In genomic region chr11:115501895-115502589, GRCh38 we compare ENCODE assay signal across 9 cellular contexts. TPM values are rescaled to one million over a fixed set of nuclear protein-coding genes. Genes with fewer than 3 reads are reported as not detected.
DNase-seq lines count a peak whose midpoint lies in the region; ATAC-seq, FAIRE-seq and TF ChIP-seq lines count a peak whose summit lies in the region.
"Had no signal": no experiment of that assay in that cellular context is flagged by ENCODE, and none has a peak within 500 bp of the region (broad histone marks: within the 10 kb centered on the region; RNA-seq: fewer than 3 reads in every experiment).

No MANE protein-coding gene starts in this region.

- no peak overlapping the region for H3K9ac ChIP-seq in H1 (replicated peaks in 1 of 4; ENCODE audit: extremely low read depth in 1 of 4, low read depth in 3 of 4, low read length in 3 of 4)

- H3K9me3 ChIP-seq in H1 (ENCODE audit: insufficient read depth in 2 of 2, low read depth in 1 of 2, low read length in 1 of 2) = no peaks in the 10 kb centered on the region

- H4K91ac ChIP-seq in H1 (replicated peaks; ENCODE audit: insufficient read length, low read length) = no peak overlapping the region

- no peak for FAIRE-seq in H1 (lab: Jason Lieb, UNC)
- FAIRE-seq: A204.1 had no signal

- H3K27me3 Mint-ChIP-seq in activated CD8-positive, alpha-beta memory T cell treated with anti-CD3 and anti-CD28 coated beads, Interleukin-2, amount 10 ng/mL, durations not matched to agents 7 days and 5 days = peaks cover 32% of the 10 kb centered on the region

- H2AFZ ChIP-seq in H1 (ENCODE audit: low read length) = no peak overlapping the region

- whole genome bisulfite sequencing in H1 (ENCODE audit: extremely low coverage in 1 of 2, insufficient coverage in 1 of 2, insufficient read length in 1 of 2, insufficient replicate concordance in 2 of 2, low coverage in 1 of 2, low lambda C conversion rate in 2 of 2, missing lambda C conversion rate in 1 of 2), 2 experiments = 2% methylated on average over 19 of the region's 22 CpGs; no CpG with 5 or more reads in 1 of the 2 experiments

- peaks cover 7 to 19% (median 16%) of the 10 kb centered on the region in 4 experiments; a peak in 6 of 7 replicates for H3K4me1 ChIP-seq in H1 (replicated peaks in 1 of 4; ENCODE audit: control insufficient read depth in 3 of 4, insufficient read depth in 4 of 4, low read length in 3 of 4)

- peaks cover 29% of the 10 kb centered on the region for H3K23me2 ChIP-seq in H1 (ENCODE audit: low read depth, low read length)

- H3K79me1 ChIP-seq in H1 (ENCODE audit: low read depth, low read length) = peaks cover 4% of the 10 kb centered on the region; the same call in 1 of the 2 replicates

- H3K36me3 ChIP-seq in H1 (ENCODE audit: control insufficient read depth in 2 of 4, insufficient read depth in 4 of 4, low read length in 3 of 4) = no peaks in the 10 kb centered on the region

- H3K27me3 ChIP-seq in H1 (replicated peaks in 1 of 4; ENCODE audit: control insufficient read depth in 3 of 4, extremely low read depth in 1 of 4, insufficient read depth in 3 of 4, low read length in 3 of 4) = peaks cover 12 to 41% (median 36%) of the 10 kb centered on the region in 4 experiments

- no peak overlapping the region for H3K23ac ChIP-seq in H1 (ENCODE audit: insufficient read length)

- H3K36me3 Mint-ChIP-seq in activated CD8-positive, alpha-beta memory T cell treated with anti-CD3 and anti-CD28 coated beads, Interleukin-2, amount 10 ng/mL, durations not matched to agents 7 days and 5 days = no peaks in the 10 kb centered on the region

- H3K27ac ChIP-seq in H1 (ENCODE audit: low read depth, low read length) = no peak overlapping the region

- no peak overlapping the region for H2BK20ac ChIP-seq in H1 (ENCODE audit: low read length)

- no peak overlapping the region for H2BK15ac ChIP-seq in H1 (ENCODE audit: low read length)

- H3K18ac ChIP-seq in H1 (ENCODE audit: extremely low read depth, low read length) = no peak overlapping the region

- POLR2A ChIA-PET in H1 (lab: Charles Lee; ENCODE audit: partially characterized antibody) = interaction anchor here (0.9 to 1.8 kb wide), 4 partner anchors 9 to 132 kb away, joined by 3 to 7 read pairs (median 3); no protein-coding TSS in a partner anchor

- ATAC-seq in GM19328 (IDR thresholded peaks at IDR 0.05; ENCODE audit: unreplicated experiment) = no peak
- ATAC-seq in activated CD4-positive, CD25-positive, alpha-beta regulatory T cell treated with anti-CD3 and anti-CD28 coated beads, Interleukin-2, amount 50 U/mL, for 24 hours = no peak
- ATAC-seq in activated CD8-positive, alpha-beta memory T cell treated with anti-CD3 and anti-CD28 coated beads, Interleukin-2, amount 10 ng/mL, durations not matched to agents 7 days and 5 days = no peak

- H3K4me3 ChIP-seq in H1 (ENCODE audit: extremely low read depth in 1 of 4, insufficient read depth in 2 of 4, low read depth in 3 of 4, low read length in 4 of 4) = peak overlapping the region; percentile 67 to 91 (median 86); a peak in 7 of 8 replicates

- H2BK5ac ChIP-seq in H1 (ENCODE audit: low read depth, low read length) = no peak overlapping the region

- TF ChIP-seq EP300 in H1 (IDR thresholded peaks at IDR 0.05; ENCODE audit: borderline replicate concordance in 1 of 2, low read depth in 2 of 2, low read length in 2 of 2) = no peak

- H3K27ac Mint-ChIP-seq in activated CD8-positive, alpha-beta memory T cell treated with anti-CD3 and anti-CD28 coated beads, Interleukin-2, amount 10 ng/mL, durations not matched to agents 7 days and 5 days = no peak overlapping the region

- TF ChIP-seq RAD21 in H1 (IDR thresholded peaks at IDR 0.05 in 1 of 2, conservative IDR thresholded peaks at IDR 0.05 in 1 of 2; ENCODE audit: low read depth in 2 of 2, low read length in 2 of 2) = no peak

- CTCF ChIA-PET in H1 (lab: Charles Lee; ENCODE audit: partially characterized antibody) = interaction anchor here (0.6 to 3.0 kb wide), 10 partner anchors 43 to 1869 kb away, joined by 3 to 17 read pairs (median 4); no protein-coding TSS in a partner anchor
- CTCF ChIA-PET in activated CD8-positive, alpha-beta memory T cell treated with anti-CD3 and anti-CD28 coated beads, Interleukin-2, amount 10 ng/mL, durations not matched to agents 7 days and 5 days (lab: Charles Lee) = interaction anchor here (1.9 kb wide), 1 partner anchor 168 kb away, joined by 9 read pairs; no protein-coding TSS in a partner anchor

- H2AK5ac ChIP-seq in H1 (ENCODE audit: low read depth, low read length) = no peak overlapping the region

- H3K4me3 Mint-ChIP-seq in activated CD8-positive, alpha-beta memory T cell treated with anti-CD3 and anti-CD28 coated beads, Interleukin-2, amount 10 ng/mL, durations not matched to agents 7 days and 5 days = no peak overlapping the region

- H3K4me2 ChIP-seq in H1 (ENCODE audit: insufficient read depth in 1 of 2, low read depth in 2 of 2, low read length in 2 of 2) = peak overlapping the region; percentile 98 to 99

- TF ChIP-seq CTCF in H1 (IDR thresholded peaks at IDR 0.05; ENCODE audit: control extremely low read depth in 1 of 3, insufficient read depth in 1 of 3, low read depth in 1 of 3, low read length in 3 of 3) = no peak

- TF ChIP-seq POLR2A in H1 (IDR thresholded peaks at IDR 0.05; ENCODE audit: control extremely low read depth in 1 of 2, low read depth in 2 of 2, low read length in 2 of 2) = no peak

- no peak overlapping the region for H3K4ac ChIP-seq in H1 (replicated peaks; ENCODE audit: insufficient read length, low read depth, low read length)

- H2BK120ac ChIP-seq in H1 (replicated peaks; ENCODE audit: low read depth, low read length) = no peak overlapping the region

- no peaks in the 10 kb centered on the region for H3K79me2 ChIP-seq in H1 (ENCODE audit: control insufficient read depth in 1 of 2, insufficient read depth in 2 of 2, low read length in 2 of 2)

- DNase-seq in NCI-H1417 (lab: John Stamatoyannopoulos, UW) (peak; percentile 60 to 85 (median 68)), NCI-H1417 treated with DMSO at 0.1 percent for 48 hours (lab: John Stamatoyannopoulos, UW) (no peak), NCI-H1092 treated with DMSO at 0.1 percent for 48 hours (lab: John Stamatoyannopoulos, UW) (peak; percentile 79), H1 (ENCODE audit: low read depth in 1 of 2, low spot score in 2 of 2) (no peak), pons (ENCODE audit: low spot score) (peak; percentile 70)
- DNase-seq in activated CD8-positive, alpha-beta memory T cell treated with anti-CD3 and anti-CD28 coated beads, Interleukin-2, amount 10 ng/mL, durations not matched to agents 7 days and 5 days = no peak

- H4K5ac ChIP-seq in H1 (ENCODE audit: insufficient read length, low read depth, low read length) = no peak overlapping the region

- H3K56ac ChIP-seq in H1 (replicated peaks; ENCODE audit: insufficient read length, low read depth, low read length) = no peak overlapping the region

- peaks cover 6 to 11% of the 10 kb centered on the region in 2 experiments for H4K20me1 ChIP-seq in H1 (replicated peaks in 1 of 2; ENCODE audit: control insufficient read depth in 1 of 2, insufficient read depth in 2 of 2, low read length in 2 of 2)

- no peaks in the 10 kb centered on the region for H3K9me3 Mint-ChIP-seq in activated CD8-positive, alpha-beta memory T cell treated with anti-CD3 and anti-CD28 coated beads, Interleukin-2, amount 10 ng/mL, durations not matched to agents 7 days and 5 days (ENCODE audit: low read depth)

- no peak overlapping the region for H3K14ac ChIP-seq in H1 (ENCODE audit: insufficient read length)

- H2BK12ac ChIP-seq in H1 (ENCODE audit: low read depth, low read length) = no peak overlapping the region

- no peak overlapping the region for H4K8ac ChIP-seq in H1 (ENCODE audit: extremely low read depth, insufficient read depth, low read length)

- peaks cover 5% of the 10 kb centered on the region for H3K4me1 Mint-ChIP-seq in activated CD8-positive, alpha-beta memory T cell treated with anti-CD3 and anti-CD28 coated beads, Interleukin-2, amount 10 ng/mL, durations not matched to agents 7 days and 5 days

TF ChIP-seq in H1, 55 proteins besides CTCF, POLR2A, EP300 and RAD21:
- no peak for TF ChIP-seq SP4 (IDR thresholded peaks at IDR 0.05; ENCODE audit: low read length)
- TF ChIP-seq CREB1 (IDR thresholded peaks at IDR 0.05) = no peak
- peak; percentile 18 for TF ChIP-seq EZH2 (IDR thresholded peaks at IDR 0.05; ENCODE audit: low read depth, low read length, severe bottlenecking)
- TF ChIP-seq NRF1 (IDR thresholded peaks at IDR 0.05; ENCODE audit: low read depth, low read length) = no peak
- no peak for TF ChIP-seq GABPA (IDR thresholded peaks at IDR 0.05; ENCODE audit: borderline replicate concordance, insufficient read depth, low read length)
- TF ChIP-seq E2F6 (IDR thresholded peaks at IDR 0.05) = 0 out of 2 replicates have a peak, but pooled peaks have one; percentile 1
- no peak for TF ChIP-seq TBP (IDR thresholded peaks at IDR 0.05; ENCODE audit: low read depth, low read length)

RNA-seq across cellular contexts. Expression of gene CADM1, which starts 2.2 kb away (rescaled TPM):
- 25.3 and 29.3 TPM in 2 replicates for total RNA-seq in H1 (2021; fragmentation: NEBNext Ultra II Directional; extraction: Animal tissue kit (Norgen Biotek cat#: 25700))
- 8.3 and 9.6 TPM in 2 replicates for polyA plus RNA-seq in H1 (2011; rRNA removed)
- polyA plus RNA-seq in H1 (2011; cell fraction: cytosol; rRNA removed) = 12.8 TPM
- 20.1 TPM for polyA plus RNA-seq in H1 (2011; cell fraction: nucleus; rRNA removed)
- polyA plus RNA-seq in H1 (2012, experiment 1 of 2) = 14.8 to 19.0 TPM (median 15.7 TPM) in 4 replicates
- 2.3 TPM for polyA plus RNA-seq in H1 (2012, experiment 2 of 2)
- polyA plus RNA-seq in H1 (2013, experiment 1 of 2) = 31.9 TPM
- polyA plus RNA-seq in H1 (2013, experiment 2 of 2) = 32.4 TPM
- polyA minus RNA-seq in H1 (2011; rRNA and poly(A)+ RNA removed) = 35.1 and 35.8 TPM in 2 replicates
- polyA minus RNA-seq in H1 (2011; cell fraction: cytosol; rRNA and poly(A)+ RNA removed) = 10.9 TPM
- 46.8 TPM for polyA minus RNA-seq in H1 (2011; cell fraction: nucleus; rRNA and poly(A)+ RNA removed)
- 1 to 10 TPM in 1 of 2 experiments, under 1 TPM in 1; 0.76 to 1.2 TPM for total RNA-seq in activated CD8-positive, alpha-beta memory T cell treated with anti-CD3 and anti-CD28 coated beads, Interleukin-2, amount 10 ng/mL, durations not matched to agents 7 days and 5 days

Comparison
In these comparisons a context has a peak if more than half of its experiments do, and no peak if none do; other contexts are left out.
1. DNase-seq: peak in NCI-H1417 (3 of 3), NCI-H1092 treated with DMSO at 0.1 percent for 48 hours (single experiment) and pons (single experiment); none in NCI-H1417 treated with DMSO at 0.1 percent for 48 hours (single experiment), H1 (0 of 2) and activated CD8-positive, alpha-beta memory T cell treated with anti-CD3 and anti-CD28 coated beads, Interleukin-2, amount 10 ng/mL, durations not matched to agents 7 days and 5 days (single experiment).
2. RNA of gene CADM1, which starts 2.2 kb away (total RNA-seq): 25.3 to 29.3 TPM in H1; 0.76 to 1.2 TPM in activated CD8-positive, alpha-beta memory T cell treated with anti-CD3 and anti-CD28 coated beads, Interleukin-2, amount 10 ng/mL, durations not matched to agents 7 days and 5 days; every median in the first group is over 10 times any median in the second.